Comparison of ENCODE assay signal across 27 cellular contexts in genomic region chr17:27230996-27231395, GRCh38.
"Had no signal": no experiment of that assay in that cellular context is flagged by ENCODE, and none has a peak within 500 bp of the region (broad histone marks: within the 10 kb centered on the region; RNA-seq: fewer than 3 reads in every experiment).

No MANE protein-coding gene starts in this region.

- H3K27me3 Mint-ChIP-seq: dendritic cell treated with granulocyte-macrophage colony-stimulating factor and Interleukin-4, amounts not matched to agents 40 ng/mL and 50 ng/mL, for 4 days; effector memory CD8-positive, alpha-beta T cell; naive B cell had no signal

- FAIRE-seq: islet of Langerhans, keratinocyte had no signal

- H3K27ac ChIP-seq: colonic mucosa, epithelial cell of prostate, esophagus squamous epithelium, gastrocnemius medialis, heart right ventricle, left lung, lower lobe of right lung had no signal

- ATAC-seq: effector memory CD8-positive, alpha-beta T cell; esophagus mucosa; gastrocnemius medialis; heart right ventricle; left cardiac atrium; left lung; left ventricle myocardium superior; lower lobe of right lung; mucosa of descending colon had no signal

- H3K27ac Mint-ChIP-seq: effector memory CD8-positive, alpha-beta T cell; endodermal cell; mesothelial cell of epicardium; naive B cell had no signal

- DNase-seq: colonic mucosa; cortex of kidney; effector CD8-positive, alpha-beta T cell; effector memory CD8-positive, alpha-beta T cell; endodermal cell; erythroblast; esophagus squamous epithelium; foreskin fibroblast; foreskin melanocyte; gastrocnemius medialis; glutamatergic neuron; head of caudate nucleus; heart right ventricle; hippocampal formation; left cardiac atrium; left lung; left ventricle myocardium superior; lower lobe of right lung; mesenchymal stem cell; mucosa of descending colon; naive B cell had no signal

- H3K9me3 Mint-ChIP-seq: dendritic cell treated with granulocyte-macrophage colony-stimulating factor and Interleukin-4, amounts not matched to agents 40 ng/mL and 50 ng/mL, for 4 days; effector memory CD8-positive, alpha-beta T cell; naive B cell had no signal

- H3K4me1 Mint-ChIP-seq: endodermal cell had no signal

- H3K4me3 ChIP-seq: colonic mucosa, esophagus squamous epithelium, gastrocnemius medialis, heart right ventricle, left lung, lower lobe of right lung, mucosa of descending colon had no signal

- H3K36me3 ChIP-seq: colonic mucosa, esophagus squamous epithelium, gastrocnemius medialis, heart right ventricle, left lung, lower lobe of right lung had no signal

- H3K36me3 Mint-ChIP-seq: mesothelial cell of epicardium, naive B cell had no signal

- H3K4me1 ChIP-seq: colonic mucosa, esophagus squamous epithelium, gastrocnemius medialis, lower lobe of right lung had no signal

- H3K9me3 ChIP-seq: colonic mucosa, esophagus squamous epithelium, gastrocnemius medialis, heart right ventricle, left lung, lower lobe of right lung, mucosa of descending colon had no signal

- H3K4me3 Mint-ChIP-seq: dendritic cell treated with granulocyte-macrophage colony-stimulating factor and Interleukin-4, amounts not matched to agents 40 ng/mL and 50 ng/mL, for 4 days; effector memory CD8-positive, alpha-beta T cell; endodermal cell; mesothelial cell of epicardium; naive B cell had no signal
